Comparison of ENCODE assay signal across 8 cellular contexts in genomic region chr1:32900371-32900955, GRCh38. TPM values are rescaled to one million over a fixed set of nuclear protein-coding genes. Genes with fewer than 3 reads are reported as not detected.
DNase-seq lines count a peak whose midpoint lies in the region; ATAC-seq and TF ChIP-seq lines count a peak whose summit lies in the region.

No MANE protein-coding gene starts in this region.

- H3K4me3 Mint-ChIP-seq in glutamatergic neuron (ENCODE audit: unreplicated experiment), result peak overlapping the region; percentile 75

- H2AFZ ChIP-seq in GM23248, result peak overlapping the region; percentile 89

- H3K9me2 ChIP-seq in GM23248 (ENCODE audit: insufficient read depth), result no peaks in the 10 kb centered on the region

- no peaks in the 10 kb centered on the region for H3K27me3 ChIP-seq in GM23248 (replicated peaks; ENCODE audit: insufficient read depth)
- peaks cover 0 to 13% (median 7%) of the 10 kb centered on the region in 3 donors for H3K27me3 ChIP-seq in psoas muscle (ENCODE audit: insufficient read depth in 3 of 3, low read length in 2 of 3)

- 33 to 37% methylated on average over 22 of the region's 22 CpGs for WGBS in GM23248 (ENCODE audit: low coverage in 1 of 2, low lambda C conversion rate in 2 of 2, missing lambda C conversion rate in 2 of 2), 2 experiments
- WGBS in psoas muscle, 3 donors, result 18 to 19% (median 18%) methylated on average over 20 to 22 of the region's 22 CpGs

- H3K27me3 Mint-ChIP-seq in glutamatergic neuron (ENCODE audit: unreplicated experiment), result peaks cover 13% of the 10 kb centered on the region

- H3K4me3 ChIP-seq in GM23248 (peak overlapping the region; percentile 82), psoas muscle (peak overlapping the region; percentile 72)

- H3K27ac ChIP-seq in GM23248 (no peak overlapping the region), VCaP (peak overlapping the region; percentile 85; the same call in 1 of the 2 replicates), psoas muscle (no peak overlapping the region)

- peak overlapping the region; percentile 80 for H3K4me2 ChIP-seq in GM23248 (ENCODE audit: unreplicated experiment)

- H3K9ac ChIP-seq in GM23248, result peak overlapping the region; percentile 58

- H3K9me3 Mint-ChIP-seq in glutamatergic neuron (ENCODE audit: unreplicated experiment), result peaks cover 5% of the 10 kb centered on the region

- peak in 3 of 4 donors; percentile 7 to 32 (median 16) for ATAC-seq in psoas muscle

- in situ Hi-C loops in GM23248 (cut with MboI), result no loop called here

- H3K79me2 ChIP-seq in GM23248 (ENCODE audit: insufficient read depth), result no peaks in the 10 kb centered on the region

- H3K36me3 Mint-ChIP-seq in glutamatergic neuron (ENCODE audit: unreplicated experiment), result no peaks in the 10 kb centered on the region

- H3F3A ChIP-seq in GM23248 (ENCODE audit: insufficient read depth), result no peaks in the 10 kb centered on the region

- H3K9me3 ChIP-seq in GM23248 (ENCODE audit: low read depth) (no peaks in the 10 kb centered on the region), psoas muscle (no peaks in the 10 kb centered on the region)

- H3K27ac Mint-ChIP-seq in glutamatergic neuron (ENCODE audit: unreplicated experiment), result no peak overlapping the region

- intact Hi-C loops in psoas muscle (cut with DNase I), result no loop called here

- no peak for DNase-seq in GM23248
- no peak for DNase-seq in glutamatergic neuron
- no peak for DNase-seq in psoas muscle
- DNase-seq in stimulated activated CD8-positive, alpha-beta memory T cell treated with anti-CD3 and anti-CD28 coated beads, Interleukin-4, amount 100 ng/mL, for 48 hours, result no peak
- DNase-seq in GM19240 (ENCODE audit: insufficient read length, low spot score), result no peak
- DNase-seq in effector CD4-positive, alpha-beta T cell, result no peak
- no peak for DNase-seq in HuH-7.5 (ENCODE audit: low spot score)

- H3K4me1 ChIP-seq in GM23248 (ENCODE audit: insufficient read depth) (no peaks in the 10 kb centered on the region), psoas muscle (no peaks in the 10 kb centered on the region)

- TF ChIP-seq CTCF in VCaP (conservative IDR thresholded peaks at IDR 0.05) (no peak), glutamatergic neuron (IDR thresholded peaks at IDR 0.05; ENCODE audit: partially characterized antibody, unreplicated experiment) (no peak), psoas muscle (IDR thresholded peaks at IDR 0.05) (no peak)

- no peaks in the 10 kb centered on the region for H4K20me1 ChIP-seq in GM23248 (ENCODE audit: insufficient read depth)

- peaks cover 2% of the 10 kb centered on the region for H3K4me1 Mint-ChIP-seq in glutamatergic neuron (ENCODE audit: low read depth, unreplicated experiment)

- no peaks in the 10 kb centered on the region for H3K36me3 ChIP-seq in GM23248 (ENCODE audit: low read depth)
- H3K36me3 ChIP-seq in psoas muscle (ENCODE audit: insufficient read depth in 1 of 2, low read depth in 1 of 2), result no peaks in the 10 kb centered on the region

RNA-seq across cellular contexts. Expression of gene TMEM54, which starts 0.7 kb away (rescaled TPM):
- 41.7 and 60.4 TPM in 2 replicates for total RNA-seq in GM23248 (2014; rRNA removed; shearing (Covaris generic))
- polyA plus RNA-seq in GM23248 (2016; fragmentation: Nextera tagmentation; extraction: Ambion mirVana), result 33.7 and 36.1 TPM in 2 replicates
- 9.9 TPM for total RNA-seq in glutamatergic neuron (ENCODE audit: unreplicated experiment)
- total RNA-seq in psoas muscle, result 10 to 100 TPM in 1 of 4 donors, 1 to 10 TPM in 3; 4.8 to 11.8 (median 6.1) TPM
- 1 to 10 TPM; 4.7 to 6.3 (median 5.9) TPM for polyA plus RNA-seq in psoas muscle

RNA-seq across cellular contexts. Expression of gene HPCA, which starts 14.2 kb away (rescaled TPM):
- total RNA-seq in GM23248 (2014; rRNA removed; shearing (Covaris generic)), result not detected in 2 replicates
- polyA plus RNA-seq in GM23248 (2016; fragmentation: Nextera tagmentation; extraction: Ambion mirVana) (not detected in 2 replicates), psoas muscle (under 1 TPM in 1 of 3 donors, not detected in 2; 0.22 TPM)
- total RNA-seq in glutamatergic neuron (ENCODE audit: unreplicated experiment) (156 TPM), psoas muscle (not detected)

RNA-seq across cellular contexts. Expression of gene FNDC5, which starts 29.8 kb away (rescaled TPM):
- total RNA-seq in GM23248 (2014; rRNA removed; shearing (Covaris generic)), result 0.76 TPM in 1 of 2 replicates, not detected in the other
- polyA plus RNA-seq in GM23248 (2016; fragmentation: Nextera tagmentation; extraction: Ambion mirVana), result 0.15 and 0.33 TPM in 2 replicates
- total RNA-seq in glutamatergic neuron (ENCODE audit: unreplicated experiment), result 743 TPM
- 100 to 1,000 TPM in 1 of 4 donors, 10 to 100 TPM in 3; 72.8 to 184 (median 86.6) TPM for total RNA-seq in psoas muscle
- 100 to 1,000 TPM in 1 of 3 donors, 10 to 100 TPM in 2; 73.3 to 176 (median 91.6) TPM for polyA plus RNA-seq in psoas muscle

Comparison
In these comparisons a context has a peak if more than half of its experiments do, and no peak if none do; other contexts are left out.
1. RNA of gene HPCA, which starts 14.2 kb away (total RNA-seq): 156 TPM in glutamatergic neuron (single experiment); not detected in GM23248 and not detected in psoas muscle; every median in the first group is over 100 times any median in the second.
2. RNA of gene FNDC5, which starts 29.8 kb away (total RNA-seq): 743 TPM in glutamatergic neuron (single experiment) and 72.8 to 184 TPM in psoas muscle; 0.76 TPM in GM23248; every median in the first group is over 10 times any median in the second.